In genomic region chrX:110404376-110404775, GRCh38 we compare ENCODE assay signal across 16 cellular contexts. TPM values are rescaled to one million over a fixed set of nuclear protein-coding genes. Genes with fewer than 3 reads are reported as not detected.
A peak's percentile ranks its signal among the peaks of the same experiment; 100 is the strongest.
DNase-seq lines count a peak whose midpoint lies in the region; ATAC-seq and TF ChIP-seq lines count a peak whose summit lies in the region.
"Had no signal": no experiment of that assay in that cellular context is flagged by ENCODE, and none has a peak within 500 bp of the region (broad histone marks: within the 10 kb centered on the region; RNA-seq: fewer than 3 reads in every experiment).

No MANE protein-coding gene starts in this region.

- no peak overlapping the region for H3K18ac ChIP-seq in mesenchymal stem cell (ENCODE audit: low read depth in 1 of 2, low read length in 2 of 2)

- H2BK5ac ChIP-seq in mesenchymal stem cell (ENCODE audit: low read depth, low read length, poor library complexity, severe bottlenecking) = no peak overlapping the region

- H3K27ac ChIP-seq in HUES48 (ENCODE audit: low read depth, low read length) (peak overlapping the region; percentile 21), mesenchymal stem cell (ENCODE audit: low read length, poor library complexity, severe bottlenecking) (no peak overlapping the region), adrenal gland (no peak overlapping the region)
- H3K27ac ChIP-seq: KMS-11, SK-N-MC had no signal

- peak overlapping the region; percentile 66; the same call in 1 of the 2 replicates for H3K27ac Mint-ChIP-seq in WTC11
- H3K27ac Mint-ChIP-seq: CD4-positive, CD25-positive, alpha-beta regulatory T cell had no signal

- no peak overlapping the region for H3K14ac ChIP-seq in mesenchymal stem cell (ENCODE audit: low read length in 2 of 2)

- no peak for ATAC-seq in WTC11
- no peak for ATAC-seq in HG02870 (IDR thresholded peaks at IDR 0.05; ENCODE audit: unreplicated experiment)
- no peak for ATAC-seq in HG03139 (IDR thresholded peaks at IDR 0.05; ENCODE audit: unreplicated experiment)

- TF ChIP-seq CTCF in WTC11 (IDR thresholded peaks at IDR 0.05) = no peak
- TF ChIP-seq CTCF in adrenal gland (IDR thresholded peaks at IDR 0.05) = no peak

- 0 out of 2 replicates have a peak, but pooled peaks cover 1% of the 10 kb centered on the region for H3K27me3 ChIP-seq in HUES48 (ENCODE audit: control insufficient read depth, insufficient read depth, low read length)
- H3K27me3 ChIP-seq in mesenchymal stem cell (ENCODE audit: control insufficient read depth in 1 of 2, insufficient read depth in 1 of 2, low read length in 2 of 2) = peaks cover 0 to 24% of the 10 kb centered on the region in 2 experiments
- H3K27me3 ChIP-seq in adrenal gland = peaks cover 11% of the 10 kb centered on the region

- WGBS in mesenchymal stem cell = 97% methylated on average over 6 of the region's 6 CpGs
- 76 to 95% (median 85%) methylated on average over 5 to 6 of the region's 6 CpGs for WGBS in adrenal gland, 4 donors

- no peak overlapping the region for H4K91ac ChIP-seq in mesenchymal stem cell (ENCODE audit: low read length)

- no peak overlapping the region for H3K4me3 Mint-ChIP-seq in WTC11
- H3K4me3 Mint-ChIP-seq: CD4-positive, CD25-positive, alpha-beta regulatory T cell had no signal

- H3K23ac ChIP-seq in mesenchymal stem cell (ENCODE audit: low read length in 2 of 2) = no peak overlapping the region

- H3K4ac ChIP-seq in mesenchymal stem cell (ENCODE audit: low read depth in 1 of 2, low read length in 2 of 2) = no peak overlapping the region

- intact Hi-C loops in adrenal gland (cut with DNase I) = no loop called here

- CTCF ChIA-PET in WTC11 (lab: Charles Lee) = interaction anchor here (1.0 to 2.6 kb wide), 2 partner anchors 243 to 258 kb away, joined by 3 to 7 read pairs; no protein-coding TSS in a partner anchor

- POLR2A ChIA-PET in WTC11 (lab: Charles Lee) = no interaction called here

- H3K9ac ChIP-seq in HUES48 (ENCODE audit: low read depth, low read length) (no peak overlapping the region), mesenchymal stem cell (ENCODE audit: low read length) (peak overlapping the region; percentile 7)
- H3K9ac ChIP-seq: KMS-11 had no signal

- H2AFZ ChIP-seq in mesenchymal stem cell (ENCODE audit: low read depth, low read length) = no peak overlapping the region

- H3K4me1 Mint-ChIP-seq in WTC11 = peaks cover 15% of the 10 kb centered on the region
- H3K4me1 Mint-ChIP-seq: CD4-positive, CD25-positive, alpha-beta regulatory T cell had no signal

- peak overlapping the region; percentile 73 for H2BK120ac ChIP-seq in mesenchymal stem cell (ENCODE audit: low read depth, low read length)

- no peak overlapping the region for H3K4me2 ChIP-seq in mesenchymal stem cell (ENCODE audit: low read length, poor library complexity, severe bottlenecking)
- H3K4me2 ChIP-seq: KMS-11 had no signal

- H3K4me3 ChIP-seq in HUES48 (ENCODE audit: low read depth, low read length) (no peak overlapping the region), mesenchymal stem cell (ENCODE audit: insufficient read depth in 1 of 2, low read depth in 1 of 2, low read length in 2 of 2) (no peak overlapping the region), adrenal gland (no peak overlapping the region)
- H3K4me3 ChIP-seq: SK-N-MC had no signal

- no peaks in the 10 kb centered on the region for H3K36me3 Mint-ChIP-seq in WTC11
- H3K36me3 Mint-ChIP-seq: CD4-positive, CD25-positive, alpha-beta regulatory T cell had no signal

- peaks cover 18% of the 10 kb centered on the region for H3K4me1 ChIP-seq in HUES48 (ENCODE audit: control insufficient read depth, insufficient read depth, low read length)
- peaks cover 7% of the 10 kb centered on the region for H3K4me1 ChIP-seq in mesenchymal stem cell (ENCODE audit: control insufficient read depth, insufficient read depth, low read depth, low read length)
- H3K4me1 ChIP-seq in adrenal gland (replicated peaks in 1 of 2) = no peaks in the 10 kb centered on the region

- no peaks in the 10 kb centered on the region for H3K79me1 ChIP-seq in mesenchymal stem cell (replicated peaks; ENCODE audit: low read length, poor library complexity, severe bottlenecking)

- H3K9me3 Mint-ChIP-seq in WTC11 = no peaks in the 10 kb centered on the region
- H3K9me3 Mint-ChIP-seq: CD4-positive, CD25-positive, alpha-beta regulatory T cell had no signal

- no peak overlapping the region for H2BK12ac ChIP-seq in mesenchymal stem cell (ENCODE audit: low read length in 2 of 2)

- H4K8ac ChIP-seq in mesenchymal stem cell (ENCODE audit: low read length) = no peak overlapping the region

- H3K27me3 Mint-ChIP-seq in WTC11 (ENCODE audit: low read depth) = no peaks in the 10 kb centered on the region

- H3K9me3 ChIP-seq in HUES48 (ENCODE audit: control insufficient read depth, insufficient read depth, low read length) (no peaks in the 10 kb centered on the region), mesenchymal stem cell (ENCODE audit: control insufficient read depth, low read length) (no peaks in the 10 kb centered on the region), adrenal gland (replicated peaks in 1 of 3) (no peaks in the 10 kb centered on the region)

- DNase-seq in WTC11 (ENCODE audit: low spot score) (no peak), mesenchymal stem cell (no peak), ecto neural progenitor cell (ENCODE audit: low spot score) (no peak), adrenal gland (no peak)
- DNase-seq: CD4-positive, CD25-positive, alpha-beta regulatory T cell; DMS79 treated with DMSO at 0.1 percent for 48 hours; NCI-H1105; NCI-H2029 treated with DMSO at 0.1 percent for 48 hours; NCI-H226; NCI-H510A treated with DMSO at 0.1 percent for 48 hours; SHP77 had no signal

- H3K36me3 ChIP-seq in HUES48 (ENCODE audit: control insufficient read depth, insufficient read depth, low read length) (no peaks in the 10 kb centered on the region), mesenchymal stem cell (ENCODE audit: control insufficient read depth in 1 of 2, insufficient read depth in 2 of 2, low read depth in 1 of 2, low read length in 2 of 2) (no peaks in the 10 kb centered on the region), adrenal gland (replicated peaks in 1 of 2) (no peaks in the 10 kb centered on the region)

- TF ChIP-seq POLR2A in adrenal gland (IDR thresholded peaks at IDR 0.05) = no peak

- no peak overlapping the region for H2AK5ac ChIP-seq in mesenchymal stem cell (ENCODE audit: low read length, severe bottlenecking)

- no peak overlapping the region for H2BK15ac ChIP-seq in mesenchymal stem cell (ENCODE audit: low read depth, poor library complexity, severe bottlenecking)

TF ChIP-seq in WTC11, 78 proteins besides CTCF, POLR2A, EP300 and RAD21 (continues in another document):
- TF ChIP-seq, protein P1, sequence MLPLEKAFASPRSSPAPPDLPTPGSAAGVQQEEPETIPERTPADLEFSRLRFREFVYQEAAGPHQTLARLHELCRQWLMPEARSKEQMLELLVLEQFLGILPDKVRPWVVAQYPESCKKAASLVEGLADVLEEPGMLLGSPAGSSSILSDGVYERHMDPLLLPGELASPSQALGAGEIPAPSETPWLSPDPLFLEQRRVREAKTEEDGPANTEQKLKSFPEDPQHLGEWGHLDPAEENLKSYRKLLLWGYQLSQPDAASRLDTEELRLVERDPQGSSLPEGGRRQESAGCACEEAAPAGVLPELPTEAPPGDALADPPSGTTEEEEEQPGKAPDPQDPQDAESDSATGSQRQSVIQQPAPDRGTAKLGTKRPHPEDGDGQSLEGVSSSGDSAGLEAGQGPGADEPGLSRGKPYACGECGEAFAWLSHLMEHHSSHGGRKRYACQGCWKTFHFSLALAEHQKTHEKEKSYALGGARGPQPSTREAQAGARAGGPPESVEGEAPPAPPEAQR (CRISPR knock-in tag; IDR thresholded peaks at IDR 0.05) = no peak
- TF ChIP-seq EMX1 (CRISPR knock-in tag; IDR thresholded peaks at IDR 0.05) (no peak), MXD4 (CRISPR knock-in tag; IDR thresholded peaks at IDR 0.05; ENCODE audit: borderline replicate concordance) (no peak), PRRX2 (CRISPR knock-in tag; IDR thresholded peaks at IDR 0.05) (no peak), ZNF512 (CRISPR knock-in tag; IDR thresholded peaks at IDR 0.05; ENCODE audit: borderline replicate concordance) (no peak), FOXK1 (CRISPR knock-in tag; IDR thresholded peaks at IDR 0.05) (no peak), CREB1 (CRISPR knock-in tag; IDR thresholded peaks at IDR 0.05) (no peak)
- TF ChIP-seq, protein P2, sequence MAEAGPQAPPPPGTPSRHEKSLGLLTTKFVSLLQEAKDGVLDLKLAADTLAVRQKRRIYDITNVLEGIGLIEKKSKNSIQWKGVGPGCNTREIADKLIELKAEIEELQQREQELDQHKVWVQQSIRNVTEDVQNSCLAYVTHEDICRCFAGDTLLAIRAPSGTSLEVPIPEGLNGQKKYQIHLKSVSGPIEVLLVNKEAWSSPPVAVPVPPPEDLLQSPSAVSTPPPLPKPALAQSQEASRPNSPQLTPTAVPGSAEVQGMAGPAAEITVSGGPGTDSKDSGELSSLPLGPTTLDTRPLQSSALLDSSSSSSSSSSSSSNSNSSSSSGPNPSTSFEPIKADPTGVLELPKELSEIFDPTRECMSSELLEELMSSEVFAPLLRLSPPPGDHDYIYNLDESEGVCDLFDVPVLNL (CRISPR knock-in tag; IDR thresholded peaks at IDR 0.05; ENCODE audit: borderline replicate concordance, low read depth) = no peak

RNA-seq across cellular contexts. Expression of gene RTL9, which starts 45.7 kb away (rescaled TPM):
- total RNA-seq in WTC11 (2021) (0.07 to 0.24 TPM (median 0.11 TPM) in 3 replicates), adrenal gland (under 1 TPM in 7 of 8 donors, not detected in 1; 0.04 to 0.46 (median 0.07) TPM)
- polyA plus RNA-seq in mesenchymal stem cell (2013, experiment 1 of 2) = 0.33 TPM
- 0.49 TPM for polyA plus RNA-seq in mesenchymal stem cell (2013, experiment 2 of 2)
- polyA plus RNA-seq in adrenal gland = under 1 TPM; 0.08 to 0.66 (median 0.10) TPM
- total RNA-seq: CD4-positive, CD25-positive, alpha-beta regulatory T cell had no signal
- polyA plus RNA-seq: CD4-positive, CD25-positive, alpha-beta regulatory T cell had no signal
